9 cellular contexts compared by ENCODE assay signal in genomic region chr10:61662794-61663259, GRCh38. TPM values are rescaled to one million over a fixed set of nuclear protein-coding genes. Genes with fewer than 3 reads are reported as not detected.
DNase-seq lines count a peak whose midpoint lies in the region; ATAC-seq and TF ChIP-seq lines count a peak whose summit lies in the region.
"Had no signal": no experiment of that assay in that cellular context is flagged by ENCODE, and none has a peak within 500 bp of the region (broad histone marks: within the 10 kb centered on the region; RNA-seq: fewer than 3 reads in every experiment).

A gene with protein sequence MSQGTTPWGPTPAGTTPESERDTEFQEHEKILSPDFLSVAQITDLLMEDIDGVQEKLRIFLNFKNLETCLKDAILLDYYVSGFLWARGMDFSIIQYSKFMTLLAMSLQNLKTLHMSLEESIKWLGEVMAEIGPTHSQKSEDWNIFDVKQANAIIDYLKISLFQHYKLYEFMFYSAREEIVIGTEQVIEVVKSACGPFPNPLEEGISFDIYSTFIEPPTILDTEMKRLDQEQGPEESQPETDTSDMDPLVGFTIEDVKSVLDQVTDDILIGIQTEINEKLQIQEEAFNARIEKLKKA (plus strand): TSS chr10:61662929. CDS start chr10:61662973, 44 bp downstream.

- H3K4me2 ChIP-seq in trophoblast cell (ENCODE audit: low read length): peak within 1 kb of the TSS; percentile 97

- H2AFZ ChIP-seq in trophoblast cell (ENCODE audit: insufficient read depth, low read length, poor library complexity): peak within 1 kb of the TSS; percentile 86

- no peak within 1 kb of the TSS for H3K23ac ChIP-seq in trophoblast cell (ENCODE audit: low read length)

- no peaks in the 10 kb centered on the region for H3K27me3 ChIP-seq in ascending aorta
- no peaks in the 10 kb centered on the region for H3K27me3 ChIP-seq in right cardiac atrium (ENCODE audit: control insufficient read depth, insufficient read depth)
- H3K27me3 ChIP-seq in trophoblast cell (ENCODE audit: insufficient read depth, low read length): no peaks in the 10 kb centered on the region

- peak within 1 kb of the TSS; percentile 51 for H3K14ac ChIP-seq in trophoblast cell (ENCODE audit: low read length)

- DNase-seq in NCI-H2081 (lab: John Stamatoyannopoulos, UW) (peak; percentile 43 to 51), NCI-H2081 treated with DMSO at 0.1 percent for 48 hours (lab: John Stamatoyannopoulos, UW) (no peak), ascending aorta (ENCODE audit: low spot score in 2 of 2) (peak in 1 of 2 donors; percentile 69), right cardiac atrium (peak; percentile 81 to 88 (median 86)), trophoblast cell (peak; percentile 27 to 63), activated gamma-delta T cell treated with Interleukin-2 at 50 U/mL for 16 hours (no peak)
- no peak for DNase-seq in NK-92 treated with Interleukin-12 subunit alpha and Interleukin-12 subunit beta, amount 100 ng/mL, for 24 hours (lab: John Stamatoyannopoulos, UW)

- H3K4me1 ChIP-seq in ascending aorta: no peaks in the 10 kb centered on the region
- H3K4me1 ChIP-seq in right cardiac atrium (ENCODE audit: control insufficient read depth, insufficient read depth, low read length): no peaks in the 10 kb centered on the region
- peaks cover 4% of the 10 kb centered on the region in 2 experiments for H3K4me1 ChIP-seq in trophoblast cell (ENCODE audit: control insufficient read depth in 1 of 2, insufficient read depth in 2 of 2, low read length in 2 of 2)

- 2% methylated on average over 51 of the region's 51 CpGs for WGBS in right cardiac atrium
- WGBS in trophoblast cell (ENCODE audit: extremely low coverage, insufficient coverage, insufficient read length): no CpG with 5 or more reads among the region's 51 CpGs

- H3K4me3 ChIP-seq in ascending aorta: peak within 1 kb of the TSS; percentile 62 to 69
- peak within 1 kb of the TSS; percentile 53 for H3K4me3 ChIP-seq in right cardiac atrium (ENCODE audit: low read length)
- peak within 1 kb of the TSS; percentile 78 for H3K4me3 ChIP-seq in trophoblast cell (ENCODE audit: low read depth, low read length)

- peaks cover 3% of the 10 kb centered on the region for H3K79me1 ChIP-seq in trophoblast cell (ENCODE audit: low read length)

- peak within 1 kb of the TSS; percentile 75 for H4K12ac ChIP-seq in trophoblast cell (ENCODE audit: low read depth, low read length)

- no peak within 1 kb of the TSS for H2BK120ac ChIP-seq in trophoblast cell (ENCODE audit: insufficient read depth, low read length, poor library complexity)

- no peak within 1 kb of the TSS for H2BK5ac ChIP-seq in trophoblast cell (ENCODE audit: low read depth, low read length, poor library complexity)

- peak within 1 kb of the TSS; percentile 67 for H4K8ac ChIP-seq in trophoblast cell (ENCODE audit: low read depth, low read length)

- H3K79me2 ChIP-seq in trophoblast cell (ENCODE audit: control insufficient read depth, insufficient read depth, low read length, poor library complexity): no peaks in the 10 kb centered on the region

- H4K91ac ChIP-seq in trophoblast cell (ENCODE audit: low read depth, low read length): peak within 1 kb of the TSS; percentile 55

- no peak within 1 kb of the TSS for H3K4ac ChIP-seq in trophoblast cell (ENCODE audit: low read depth, low read length)

- ATAC-seq in right cardiac atrium (peak; percentile 99 to 100), GM19328 (IDR thresholded peaks at IDR 0.05; ENCODE audit: unreplicated experiment) (no peak)
- ATAC-seq: T-cell had no signal

- intact Hi-C loops in ascending aorta (cut with DNase I): loop anchor here (5.0 kb wide), 1 partner anchor 51 kb away; no protein-coding TSS in a partner anchor
- intact Hi-C loops in right cardiac atrium (cut with DNase I): no loop called here

- H3K9me3 ChIP-seq in ascending aorta (no peaks in the 10 kb centered on the region), right cardiac atrium (ENCODE audit: control insufficient read depth, low read length) (no peaks in the 10 kb centered on the region), trophoblast cell (ENCODE audit: insufficient read depth, low read depth, low read length) (no peaks in the 10 kb centered on the region)

- H3K27ac ChIP-seq in ascending aorta (peak within 1 kb of the TSS; percentile 39 to 62), right cardiac atrium (ENCODE audit: low read length) (peak within 1 kb of the TSS; percentile 2), trophoblast cell (ENCODE audit: low read depth, low read length) (no peak within 1 kb of the TSS)

- H2BK12ac ChIP-seq in trophoblast cell (ENCODE audit: low read length): peak within 1 kb of the TSS; percentile 58

- H3K36me3 ChIP-seq in ascending aorta (no peaks in the 10 kb centered on the region), trophoblast cell (ENCODE audit: control insufficient read depth in 1 of 2, insufficient read depth in 2 of 2, low read length in 2 of 2) (no peaks in the 10 kb centered on the region)

- no peak within 1 kb of the TSS for H3K18ac ChIP-seq in trophoblast cell (ENCODE audit: low read length)

- H3K9ac ChIP-seq in trophoblast cell (ENCODE audit: low read length): no peak within 1 kb of the TSS

- TF ChIP-seq CTCF in ascending aorta (IDR thresholded peaks at IDR 0.05): peak in 2 of 3 experiments; percentile 10 to 31

- H2AK5ac ChIP-seq in trophoblast cell (ENCODE audit: low read length): no peak within 1 kb of the TSS

RNA-seq across cellular contexts. Expression of the gene that starts here (rescaled TPM):
- total RNA-seq in ascending aorta (not detected), right cardiac atrium (under 1 TPM in 1 of 4 donors, not detected in 3; 0.66 TPM)
- polyA plus RNA-seq in right cardiac atrium: 0.09 TPM
- polyA plus RNA-seq in trophoblast cell (2013): 0.04 TPM in 1 of 2 replicates, not detected in the other
- total RNA-seq: T-cell had no signal

Comparison
In these comparisons a context has a peak if more than half of its experiments do, and no peak if none do; other contexts are left out.
1. DNase-seq: peak in NCI-H2081 (2 of 2) and trophoblast cell (2 of 2); none in NCI-H2081 treated with DMSO at 0.1 percent for 48 hours (single experiment), NK-92 treated with Interleukin-12 subunit alpha and Interleukin-12 subunit beta, amount 100 ng/mL, for 24 hours (single experiment) and activated gamma-delta T cell treated with Interleukin-2 at 50 U/mL for 16 hours (single experiment).
2. Peak in DNase-seq, ATAC-seq, H3K4me3 ChIP-seq and H3K27ac ChIP-seq in right cardiac atrium; RNA of the gene not detected or under 1 TPM.
3. Peak in every context shown above with its lines, with median percentiles within 50 percentile points of each other: H3K4me3 ChIP-seq.